16 cellular contexts compared by ENCODE assay signal in the genomic region with DNA sequence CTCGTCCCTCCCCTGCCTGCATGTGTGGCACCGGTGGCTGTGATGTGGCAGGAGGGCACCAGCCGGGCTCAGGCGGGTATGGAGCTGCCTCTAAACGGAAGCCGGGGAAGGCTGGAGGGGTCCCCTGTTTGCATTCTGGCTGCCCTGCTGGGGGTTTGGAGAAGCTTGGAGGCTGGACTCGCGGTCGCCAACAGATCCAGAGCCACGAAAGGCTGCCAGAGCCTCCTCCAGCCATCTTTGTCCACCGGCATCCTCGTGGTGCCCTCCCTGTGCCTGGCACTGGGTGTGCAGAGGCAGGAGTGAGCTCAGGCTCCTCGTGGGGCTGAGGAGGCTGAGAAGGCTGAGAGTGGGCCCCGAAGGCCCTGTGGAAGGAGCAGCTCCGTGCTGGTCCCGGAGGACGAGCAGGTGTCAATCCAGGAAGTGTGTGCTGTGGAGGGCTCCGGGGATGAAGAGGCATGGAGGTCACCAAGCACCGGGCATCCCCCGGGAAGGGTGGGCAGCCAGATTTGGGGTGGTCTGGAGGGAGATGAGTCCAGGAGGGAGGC. TPM values are rescaled to one million over a fixed set of nuclear protein-coding genes. Genes with fewer than 3 reads are reported as not detected.
DNase-seq lines count a peak whose midpoint lies in the region; ATAC-seq and TF ChIP-seq lines count a peak whose summit lies in the region.
"Had no signal": no experiment of that assay in that cellular context is flagged by ENCODE, and none has a peak within 500 bp of the region (broad histone marks: within the 10 kb centered on the region; RNA-seq: fewer than 3 reads in every experiment).

No MANE protein-coding gene starts in this region.

- no peak overlapping the region for H2AK5ac ChIP-seq in trophoblast cell (ENCODE audit: low read length)

- no peak overlapping the region for H3K14ac ChIP-seq in trophoblast cell (ENCODE audit: low read length)

- no peak for DNase-seq in AG04450 (ENCODE audit: low read depth, low spot score)
- DNase-seq in NT2/D1 (ENCODE audit: low read depth, low spot score): no peak
- DNase-seq in heart left ventricle: peak in 1 of 5 donors; percentile 64
- no peak for DNase-seq in trophoblast cell
- no peak for DNase-seq in HCEC 1CT
- DNase-seq in dermis blood vessel endothelial cell: no peak
- no peak for DNase-seq in inferior parietal cortex (ENCODE audit: extremely low spot score)
- DNase-seq: activated T-cell treated with anti-CD3 and anti-CD28 coated beads, Interleukin-2, amount 50 U/mL, for 72 hours; midbrain; NCI-H2227 treated with DMSO at 0.1 percent for 48 hours; SHP77; stimulated activated CD8-positive, alpha-beta memory T cell treated with anti-CD3 and anti-CD28 coated beads, Interleukin-4, amount 100 ng/mL, for 48 hours had no signal

- peaks cover 6% of the 10 kb centered on the region for H3K79me2 ChIP-seq in trophoblast cell (ENCODE audit: control insufficient read depth, insufficient read depth, low read length, poor library complexity)

- peak overlapping the region; percentile 9 for H4K12ac ChIP-seq in trophoblast cell (ENCODE audit: low read depth, low read length)

- H3K9ac ChIP-seq in NT2/D1 (ENCODE audit: insufficient read length, low read depth): peak overlapping the region; percentile 92
- no peak overlapping the region for H3K9ac ChIP-seq in trophoblast cell (ENCODE audit: low read length)

- H3K4me1 ChIP-seq in NT2/D1 (ENCODE audit: insufficient read depth, insufficient read length) (peaks cover 17% of the 10 kb centered on the region), heart left ventricle (peaks cover 0 to 22% (median 13%) of the 10 kb centered on the region in 12 donors), trophoblast cell (ENCODE audit: control insufficient read depth in 1 of 2, insufficient read depth in 2 of 2, low read length in 2 of 2) (peaks cover 7 to 11% of the 10 kb centered on the region in 2 experiments)

- TF ChIP-seq POLR2A in heart left ventricle (IDR thresholded peaks at IDR 0.05): no peak

- H3K27me3 ChIP-seq in AG04450 (ENCODE audit: control insufficient read depth, insufficient read depth, low read length) (peaks cover 2% of the 10 kb centered on the region), NT2/D1 (ENCODE audit: insufficient read depth, insufficient read length) (peaks cover 27% of the 10 kb centered on the region), heart left ventricle (peaks cover 0 to 21% (median 0%) of the 10 kb centered on the region in 9 donors), trophoblast cell (ENCODE audit: insufficient read depth, low read length) (no peaks in the 10 kb centered on the region)

- H4K91ac ChIP-seq in trophoblast cell (ENCODE audit: low read depth, low read length): no peak overlapping the region

- no peak overlapping the region for H3K4ac ChIP-seq in trophoblast cell (ENCODE audit: low read depth, low read length)

- no peak overlapping the region for H4K8ac ChIP-seq in trophoblast cell (ENCODE audit: low read depth, low read length)

- peak in 1 of 4 donors; percentile 4 for ATAC-seq in heart left ventricle
- ATAC-seq in HG03280 (IDR thresholded peaks at IDR 0.05; ENCODE audit: unreplicated experiment): no peak

- H3K4me3 ChIP-seq in AG04450 (ENCODE audit: low read depth, low read length): peak overlapping the region; percentile 99
- H3K4me3 ChIP-seq in NT2/D1 (ENCODE audit: insufficient read length, low read depth): no peak overlapping the region
- H3K4me3 ChIP-seq in heart left ventricle: peak overlapping the region in 11 of 12 donors; percentile 44 to 85 (median 69)
- no peak overlapping the region for H3K4me3 ChIP-seq in trophoblast cell (ENCODE audit: low read depth, low read length)

- no peak overlapping the region for H3K18ac ChIP-seq in trophoblast cell (ENCODE audit: low read length)

- H2BK120ac ChIP-seq in trophoblast cell (ENCODE audit: insufficient read depth, low read length, poor library complexity): no peak overlapping the region

- TF ChIP-seq CTCF in AG04450 (IDR thresholded peaks at IDR 0.05; ENCODE audit: low read depth, low read length) (no peak), heart left ventricle (IDR thresholded peaks at IDR 0.05) (no peak)

- H2BK12ac ChIP-seq in trophoblast cell (ENCODE audit: low read length): no peak overlapping the region

- 80 to 83% (median 83%) methylated on average over 18 to 20 of the region's 20 CpGs for WGBS in heart left ventricle, 4 donors
- WGBS in trophoblast cell (ENCODE audit: extremely low coverage, insufficient coverage, insufficient read length): no CpG with 5 or more reads among the region's 20 CpGs

- peaks cover 6% of the 10 kb centered on the region for H3K79me1 ChIP-seq in trophoblast cell (ENCODE audit: low read length)

- POLR2A ChIA-PET in AG04450 (lab: Yijun Ruan, JAX): interaction anchor here (1.4 kb wide), 1 partner anchor 11 kb away, joined by 5 read pairs; no protein-coding TSS in a partner anchor

- H3K27ac ChIP-seq in AG04450 (ENCODE audit: low read depth, low read length) (no peak overlapping the region), heart left ventricle (peak overlapping the region in 2 of 12 donors; percentile 78 to 83), trophoblast cell (ENCODE audit: low read depth, low read length) (no peak overlapping the region)

- no peak overlapping the region for H3K4me2 ChIP-seq in trophoblast cell (ENCODE audit: low read length)

- no peak overlapping the region for H3K23ac ChIP-seq in trophoblast cell (ENCODE audit: low read length)

- no peaks in the 10 kb centered on the region for H3K36me3 ChIP-seq in NT2/D1 (ENCODE audit: insufficient read depth, insufficient read length, low read length)
- no peaks in the 10 kb centered on the region for H3K36me3 ChIP-seq in heart left ventricle
- no peaks in the 10 kb centered on the region for H3K36me3 ChIP-seq in trophoblast cell (ENCODE audit: control insufficient read depth in 1 of 2, insufficient read depth in 2 of 2, low read length in 2 of 2)
- H3K36me3 ChIP-seq: BLaER1 treated with 17β-estradiol and CSF1 and Interleukin-3, amounts not matched to agents 10 nM and 100 nM; gastroesophageal sphincter had no signal

- H2BK5ac ChIP-seq in trophoblast cell (ENCODE audit: low read depth, low read length, poor library complexity): no peak overlapping the region

- intact Hi-C loops in heart left ventricle (cut with DNase I): loop anchor here in 5 of 10 donors (5.0 to 10.0 kb wide), 3 partner anchors 33 to 96 kb away; a partner anchor contains a TSS

- CTCF ChIA-PET in AG04450 (lab: Charles Lee): no interaction called here

- H3K9me3 ChIP-seq in AG04450 (ENCODE audit: control insufficient read depth, insufficient read depth, low read length) (no peaks in the 10 kb centered on the region; the same call in 1 of the 2 replicates), NT2/D1 (ENCODE audit: insufficient read depth, low read length) (no peaks in the 10 kb centered on the region), heart left ventricle (no peaks in the 10 kb centered on the region), trophoblast cell (ENCODE audit: insufficient read depth, low read depth, low read length) (peaks cover 2% of the 10 kb centered on the region)
- H3K9me3 ChIP-seq: BLaER1 treated with 17β-estradiol and CSF1 and Interleukin-3, amounts not matched to agents 10 nM and 100 nM; gastroesophageal sphincter had no signal

- H2AFZ ChIP-seq in trophoblast cell (ENCODE audit: insufficient read depth, low read length, poor library complexity): no peak overlapping the region

RNA-seq across cellular contexts. Expression of a gene that starts 0.9 kb away (rescaled TPM):
- polyA plus RNA-seq in AG04450 (2011; rRNA removed) (223 and 278 TPM in 2 replicates), heart left ventricle (10 to 100 TPM in 1 of 2 donors, 1 to 10 TPM in 1; 7.8 to 10.5 TPM)
- 85.4 and 95.8 TPM in 2 replicates for polyA minus RNA-seq in AG04450 (2011; rRNA and poly(A)+ RNA removed)
- total RNA-seq in heart left ventricle (10 to 100 TPM in 4 of 9 donors, 1 to 10 TPM in 5; 4.4 to 15.5 (median 8.5) TPM), dermis blood vessel endothelial cell (30.6 and 45.3 TPM in 2 replicates)
- 41.5 TPM in 2 replicates for polyA plus RNA-seq in trophoblast cell (2013)

RNA-seq across cellular contexts. Expression of a gene that starts 13.8 kb away (rescaled TPM):
- polyA plus RNA-seq in AG04450 (2011; rRNA removed) (not detected in 2 replicates), heart left ventricle (10 to 100 TPM; 20.3 to 57.9 TPM)
- not detected in 2 replicates for polyA minus RNA-seq in AG04450 (2011; rRNA and poly(A)+ RNA removed)
- total RNA-seq in heart left ventricle (10 to 100 TPM; 14.5 to 85.5 (median 39.7) TPM), dermis blood vessel endothelial cell (not detected in 2 replicates)
- polyA plus RNA-seq in trophoblast cell (2013): 0.05 and 0.08 TPM in 2 replicates
- total RNA-seq: activated T-cell treated with anti-CD3 and anti-CD28 coated beads, Interleukin-2, amount 50 U/mL, for 72 hours; gastroesophageal sphincter; LHCN-M2 had no signal

RNA-seq across cellular contexts. Expression of a gene that starts 37.3 kb away (rescaled TPM):
- polyA plus RNA-seq in AG04450 (2011; rRNA removed): 348 and 426 TPM in 2 replicates
- 503 and 507 TPM in 2 replicates for polyA minus RNA-seq in AG04450 (2011; rRNA and poly(A)+ RNA removed)
- 100 to 1,000 TPM; 149 to 202 (median 170) TPM for total RNA-seq in heart left ventricle
- polyA plus RNA-seq in heart left ventricle: 100 to 1,000 TPM; 133 to 153 TPM
- 186 and 190 TPM in 2 replicates for polyA plus RNA-seq in trophoblast cell (2013)
- 414 and 538 TPM in 2 replicates for total RNA-seq in dermis blood vessel endothelial cell

Comparison
In these comparisons a context has a peak if more than half of its experiments do, and no peak if none do; other contexts are left out.
1. H3K4me3 ChIP-seq: peak in AG04450 (single experiment) and heart left ventricle (11 of 12); none in NT2/D1 (single experiment) and trophoblast cell (single experiment).
2. RNA of a gene that starts 13.8 kb away (total RNA-seq): 14.5 to 85.5 TPM in heart left ventricle; not detected in dermis blood vessel endothelial cell; every median in the first group is over 10 times any median in the second.